2 cellular contexts compared by ENCODE assay signal in the genomic region with DNA sequence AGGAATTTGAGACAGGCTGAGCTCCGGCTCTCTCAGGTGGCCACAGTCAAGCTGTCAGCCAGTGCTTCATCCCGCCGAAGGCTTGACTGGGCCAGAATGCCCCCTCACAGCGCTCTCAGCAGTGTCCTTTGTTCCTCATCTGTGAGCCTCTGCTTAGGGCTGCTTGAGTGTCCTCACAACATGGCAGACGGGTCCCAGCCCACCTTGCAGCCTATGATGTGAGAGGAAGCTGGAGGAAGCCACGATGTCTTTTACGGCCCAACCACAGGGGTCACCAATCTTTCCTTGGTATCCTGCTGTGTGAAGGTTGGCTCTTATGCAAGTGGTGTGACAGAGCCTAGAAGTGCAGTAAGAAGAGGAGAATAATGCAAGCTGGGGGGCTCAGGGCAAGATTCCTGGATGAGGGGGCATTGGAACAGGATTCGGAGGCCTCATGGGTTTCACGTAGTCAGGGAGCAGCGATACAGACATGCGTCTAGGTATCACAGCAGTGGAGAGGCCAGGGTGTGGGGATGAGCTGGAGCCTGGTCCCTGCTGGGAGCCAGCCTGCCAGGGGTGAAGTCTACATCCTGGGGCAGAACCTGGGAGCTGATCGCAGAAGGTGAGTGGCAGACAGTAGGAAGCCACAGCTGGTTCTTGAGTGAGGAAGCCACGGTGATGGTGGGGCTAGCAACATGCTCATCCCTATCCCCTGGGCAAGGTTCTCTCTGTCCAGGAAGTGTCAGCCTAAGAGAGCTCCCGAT.
TF ChIP-seq lines count a peak whose summit lies in the region.

No MANE protein-coding gene starts in this region.

TF ChIP-seq in GM23338, 12 proteins besides CTCF, POLR2A, EP300 and RAD21 (continued from another document):
- TF ChIP-seq POLR2AphosphoS5 (IDR thresholded peaks at IDR 0.05; ENCODE audit: low read depth) (no peak), ZNF331 (CRISPR knock-in tag; IDR thresholded peaks at IDR 0.05; ENCODE audit: low read depth) (no peak), ZNF114 (CRISPR knock-in tag; IDR thresholded peaks at IDR 0.05) (no peak)

TF ChIP-seq in WTC11, 78 proteins besides CTCF, POLR2A, EP300 and RAD21 (continued from another document):
- no peak for TF ChIP-seq AFF4 (CRISPR knock-in tag; IDR thresholded peaks at IDR 0.05; ENCODE audit: borderline replicate concordance)
